Comparison of ENCODE assay signal across 13 cellular contexts in the genomic region with DNA sequence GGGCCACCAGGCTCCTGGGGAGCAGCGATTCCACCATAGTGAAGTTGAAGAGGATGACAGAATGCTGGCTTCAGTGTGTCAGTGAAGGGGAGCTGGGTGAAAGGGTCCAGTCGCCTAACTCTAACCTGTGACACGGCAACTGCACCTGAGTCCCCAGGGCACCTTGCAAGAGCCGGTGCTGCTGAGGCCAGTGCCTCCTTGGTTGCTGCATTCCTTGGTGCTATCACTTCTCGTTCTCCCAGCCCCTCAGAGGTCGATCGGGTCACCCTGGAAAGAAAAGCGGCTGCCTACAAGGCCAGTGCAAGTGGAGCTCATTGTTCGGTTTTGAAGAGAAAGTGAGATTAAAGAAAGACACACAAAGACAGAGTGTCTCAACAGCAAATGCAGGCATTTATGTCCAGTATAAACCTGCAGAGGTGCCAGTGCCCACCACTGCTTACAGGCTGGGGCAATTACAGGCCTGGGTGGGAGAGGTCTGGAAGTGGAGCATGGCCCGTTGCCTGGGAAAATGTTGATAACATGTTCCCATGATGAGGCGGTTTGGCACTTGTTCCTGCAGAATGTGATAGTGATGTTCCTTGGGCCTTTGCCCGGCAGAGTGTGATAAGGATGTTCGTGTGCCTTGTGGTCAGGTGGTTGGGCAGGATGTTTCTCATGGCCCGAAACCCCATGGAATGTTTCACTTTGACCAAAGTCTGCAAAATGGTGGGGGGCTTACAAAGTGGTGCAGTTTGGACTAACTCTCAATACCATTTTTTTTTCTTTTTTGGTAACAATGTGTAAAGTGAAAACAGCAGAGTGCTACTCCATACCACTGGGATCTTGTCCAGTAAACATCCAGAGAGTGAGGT. TPM values are rescaled to one million over a fixed set of nuclear protein-coding genes. Genes with fewer than 3 reads are reported as not detected.
DNase-seq lines count a peak whose midpoint lies in the region; ATAC-seq, FAIRE-seq and TF ChIP-seq lines count a peak whose summit lies in the region.
"Had no signal": no experiment of that assay in that cellular context is flagged by ENCODE, and none has a peak within 500 bp of the region (broad histone marks: within the 10 kb centered on the region; RNA-seq: fewer than 3 reads in every experiment).

No MANE protein-coding gene starts in this region.

- H3K18ac ChIP-seq in neuronal stem cell (ENCODE audit: low read length) = no peak overlapping the region

- peak; percentile 65 for DNase-seq in M059J (ENCODE audit: low read depth)
- DNase-seq in colonic mucosa = no peak
- DNase-seq in globus pallidus (ENCODE audit: low spot score) = no peak
- DNase-seq in D721Med (ENCODE audit: insufficient read length, low spot score) = no peak
- no peak for DNase-seq in neuronal stem cell (ENCODE audit: low spot score)
- DNase-seq: activated T-cell treated with anti-CD3 and anti-CD28 coated beads, Interleukin-2, amount 50 U/mL, for 4 hours; NCI-H1436 had no signal

- no peaks in the 10 kb centered on the region for H3K27me3 ChIP-seq in colonic mucosa
- no peaks in the 10 kb centered on the region for H3K27me3 ChIP-seq in layer of hippocampus (ENCODE audit: control insufficient read depth, insufficient read depth, low read length)
- peaks cover 0 to 11% (median 6%) of the 10 kb centered on the region in 5 donors for H3K27me3 ChIP-seq in subcutaneous abdominal adipose tissue (ENCODE audit: control insufficient read depth in 5 of 5, insufficient read depth in 4 of 5, low read length in 5 of 5)
- H3K27me3 ChIP-seq in neuronal stem cell (ENCODE audit: control insufficient read depth in 3 of 3, insufficient read depth in 3 of 3, low read depth in 1 of 3, low read length in 3 of 3) = no peaks in the 10 kb centered on the region

- no CpG with 5 or more reads among the region's 14 CpGs for WGBS in neuronal stem cell (ENCODE audit: extremely low coverage in 2 of 2, insufficient read length in 2 of 2, insufficient replicate concordance in 1 of 2), 2 donors

- no peak overlapping the region for H4K91ac ChIP-seq in neuronal stem cell (ENCODE audit: low read depth, low read length, poor library complexity)

- intact Hi-C loops in colonic mucosa (cut with DNase I) = no loop called here

- TF ChIP-seq CTCF in colonic mucosa (IDR thresholded peaks at IDR 0.05) (no peak), D721Med (IDR thresholded peaks at IDR 0.05; ENCODE audit: insufficient read depth, missing control alignments) (no peak)

- H2AK5ac ChIP-seq in neuronal stem cell (ENCODE audit: low read depth, low read length) = no peak overlapping the region

- no peak overlapping the region for H2BK12ac ChIP-seq in neuronal stem cell (ENCODE audit: low read length)

- no peak overlapping the region for H3K23ac ChIP-seq in neuronal stem cell (ENCODE audit: low read depth, low read length, poor library complexity)

- H4K8ac ChIP-seq in neuronal stem cell (ENCODE audit: low read depth, low read length) = no peak overlapping the region

- no peak overlapping the region for H2BK120ac ChIP-seq in neuronal stem cell (ENCODE audit: low read depth, low read length)

- no peak overlapping the region for H2BK5ac ChIP-seq in neuronal stem cell (ENCODE audit: low read length)

- peak overlapping the region; percentile 65 for H3K27ac ChIP-seq in colonic mucosa
- peak overlapping the region; percentile 68 for H3K27ac ChIP-seq in layer of hippocampus (ENCODE audit: low read depth, low read length)
- peak overlapping the region; percentile 50 for H3K27ac ChIP-seq in subcutaneous abdominal adipose tissue (ENCODE audit: low read depth, low read length)
- H3K27ac ChIP-seq in neuronal stem cell (replicated peaks; ENCODE audit: low read length) = no peak overlapping the region

- H2BK15ac ChIP-seq in neuronal stem cell (ENCODE audit: low read length) = no peak overlapping the region

- H3K4me3 ChIP-seq in colonic mucosa = no peak overlapping the region
- peak overlapping the region in 2 of 5 donors; percentile 17 to 22 for H3K4me3 ChIP-seq in subcutaneous abdominal adipose tissue (ENCODE audit: low read depth in 1 of 5, low read length in 5 of 5)
- peak overlapping the region in 1 of 2 donors; percentile 48 for H3K4me3 ChIP-seq in neuronal stem cell (ENCODE audit: low read length in 2 of 2)
- H3K4me3 ChIP-seq: GM12878 had no signal

- no peak overlapping the region for H3K4ac ChIP-seq in neuronal stem cell (ENCODE audit: low read length)

- no peak for ATAC-seq in HG02642 (IDR thresholded peaks at IDR 0.05; ENCODE audit: poor library complexity, unreplicated experiment)
- ATAC-seq: activated T-cell treated with anti-CD3 and anti-CD28 coated beads, Interleukin-2, amount 50 U/mL, for 4 hours; GM12878 had no signal

- no peaks in the 10 kb centered on the region for H3K79me1 ChIP-seq in neuronal stem cell (ENCODE audit: low read depth, low read length)

- H3K9ac ChIP-seq in colonic mucosa (ENCODE audit: low read depth in 2 of 2, low read length in 2 of 2) (no peak overlapping the region), subcutaneous abdominal adipose tissue (ENCODE audit: low read length in 5 of 5) (peak overlapping the region in 1 of 5 donors; percentile 19), neuronal stem cell (ENCODE audit: low read depth, low read length, poor library complexity) (no peak overlapping the region)

- no peaks in the 10 kb centered on the region for H3K36me3 ChIP-seq in colonic mucosa
- no peaks in the 10 kb centered on the region for H3K36me3 ChIP-seq in subcutaneous abdominal adipose tissue (ENCODE audit: control insufficient read depth in 5 of 5, insufficient read depth in 5 of 5, low read length in 5 of 5)
- no peaks in the 10 kb centered on the region for H3K36me3 ChIP-seq in neuronal stem cell (replicated peaks in 1 of 2; ENCODE audit: control insufficient read depth in 2 of 2, insufficient read depth in 2 of 2, low read length in 2 of 2)

- no peak for FAIRE-seq in D721Med (lab: Jason Lieb, UNC)
- FAIRE-seq: colon, GM12878 had no signal

- H3K9me3 ChIP-seq in colonic mucosa (no peaks in the 10 kb centered on the region), subcutaneous abdominal adipose tissue (ENCODE audit: control insufficient read depth in 5 of 5, low read length in 5 of 5) (no peaks in the 10 kb centered on the region), neuronal stem cell (replicated peaks in 1 of 2; ENCODE audit: control insufficient read depth in 2 of 2, insufficient read depth in 1 of 2, low read depth in 1 of 2, low read length in 2 of 2) (peaks cover 0 to 8% of the 10 kb centered on the region in 2 donors)

- H3K14ac ChIP-seq in neuronal stem cell (ENCODE audit: low read length) = no peak overlapping the region

- no peak overlapping the region for H3K4me2 ChIP-seq in neuronal stem cell (ENCODE audit: insufficient read depth, low read length, poor library complexity, severe bottlenecking)

- no peak overlapping the region for H2AFZ ChIP-seq in neuronal stem cell (ENCODE audit: low read length)

- H3K4me1 ChIP-seq in colonic mucosa (no peaks in the 10 kb centered on the region), subcutaneous abdominal adipose tissue (ENCODE audit: control insufficient read depth in 5 of 5, insufficient read depth in 5 of 5, low read length in 5 of 5) (peaks cover 7 to 27% (median 17%) of the 10 kb centered on the region in 5 donors), neuronal stem cell (ENCODE audit: control insufficient read depth in 2 of 2, insufficient read depth in 1 of 2, low read depth in 1 of 2, low read length in 2 of 2) (no peaks in the 10 kb centered on the region)

RNA-seq across cellular contexts. Expression of a gene that starts 5.3 kb away (rescaled TPM):
- 0.10 and 0.22 TPM in 2 replicates for total RNA-seq in M059J (2014; rRNA removed; shearing (Covaris generic))
- 1 to 10 TPM; 1.3 to 7.1 TPM for total RNA-seq in colonic mucosa
- not detected for polyA plus RNA-seq in neuronal stem cell (2013, experiment 1 of 2)
- polyA plus RNA-seq in neuronal stem cell (2013, experiment 2 of 2) = not detected
- total RNA-seq: activated T-cell treated with anti-CD3 and anti-CD28 coated beads, Interleukin-2, amount 50 U/mL, for 4 hours; GM12878; neural crest cell had no signal
- polyA plus RNA-seq: GM12878 had no signal

RNA-seq across cellular contexts. Expression of a gene that starts 39.2 kb away (rescaled TPM):
- total RNA-seq in M059J (2014; rRNA removed; shearing (Covaris generic)) = not detected in 2 replicates
- total RNA-seq in colonic mucosa = 1 to 10 TPM in 1 of 2 donors, under 1 TPM in 1; 0.47 to 1.1 TPM
- polyA plus RNA-seq in neuronal stem cell (2013, experiment 1 of 2) = not detected
- not detected for polyA plus RNA-seq in neuronal stem cell (2013, experiment 2 of 2)
- total RNA-seq: activated T-cell treated with anti-CD3 and anti-CD28 coated beads, Interleukin-2, amount 50 U/mL, for 4 hours; GM12878; neural crest cell had no signal
- polyA plus RNA-seq: GM12878 had no signal

RNA-seq across cellular contexts. Expression of a gene that starts 48.5 kb away (rescaled TPM):
- 3.6 and 3.8 TPM in 2 replicates for total RNA-seq in M059J (2014; rRNA removed; shearing (Covaris generic))
- total RNA-seq in colonic mucosa = 1 to 10 TPM in 1 of 2 donors, under 1 TPM in 1; 0.69 to 2.5 TPM
- polyA plus RNA-seq in neuronal stem cell (2013, experiment 1 of 2) = not detected
- not detected for polyA plus RNA-seq in neuronal stem cell (2013, experiment 2 of 2)
- total RNA-seq: activated T-cell treated with anti-CD3 and anti-CD28 coated beads, Interleukin-2, amount 50 U/mL, for 4 hours; GM12878; neural crest cell had no signal
- polyA plus RNA-seq: GM12878 had no signal
